10 cellular contexts compared by ENCODE assay signal in the genomic region with DNA sequence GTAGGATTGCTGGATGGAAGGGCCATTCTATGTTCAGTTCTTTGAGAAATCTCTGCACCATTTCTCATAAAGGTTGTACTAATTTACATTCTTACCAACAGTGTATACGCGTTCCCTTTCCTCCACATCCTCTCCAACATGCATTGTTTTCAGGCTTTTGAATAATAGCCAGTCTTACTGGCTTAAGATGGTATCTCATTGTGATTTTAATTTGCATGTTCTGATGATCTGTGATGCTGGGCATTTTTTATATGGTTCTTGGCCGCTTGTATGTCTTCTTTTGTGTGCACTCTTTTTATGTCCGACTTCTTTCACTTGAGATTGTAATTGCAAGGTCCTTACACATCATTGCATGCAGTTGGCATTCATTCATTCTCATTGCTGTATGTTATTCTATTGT.
"Had no signal": no experiment of that assay in that cellular context is flagged by ENCODE, and none has a peak within 500 bp of the region (broad histone marks: within the 10 kb centered on the region; RNA-seq: fewer than 3 reads in every experiment).

No MANE protein-coding gene starts in this region.

- FAIRE-seq: HepG2 had no signal

- H3K9ac ChIP-seq: GM23248, KMS-11 had no signal

- DNase-seq: GM23248, GOT3, H7, HCEC 1CT, IMR-90, Karpas-422, KBM-7 had no signal

- H3K27ac ChIP-seq: GM23248, HL-60, KMS-11 had no signal

- H2AFZ ChIP-seq: GM23248 had no signal

- H3K4me2 ChIP-seq: KMS-11 had no signal

- H3K4me3 ChIP-seq: GM23248 had no signal

- ATAC-seq: HepG2 had no signal
